24 cellular contexts compared by ENCODE assay signal in genomic region chr20:12022121-12022520, GRCh38.
DNase-seq lines count a peak whose midpoint lies in the region; FAIRE-seq and TF ChIP-seq lines count a peak whose summit lies in the region.
"Had no signal": no experiment of that assay in that cellular context is flagged by ENCODE, and none has a peak within 500 bp of the region (broad histone marks: within the 10 kb centered on the region; RNA-seq: fewer than 3 reads in every experiment).

No MANE protein-coding gene starts in this region.

- H3K9me3 ChIP-seq in BLaER1 (no peaks in the 10 kb centered on the region), esophagus muscularis mucosa (no peaks in the 10 kb centered on the region), kidney (ENCODE audit: control insufficient read depth in 1 of 2, low read length in 2 of 2) (no peaks in the 10 kb centered on the region), breast epithelium (no peaks in the 10 kb centered on the region)

- no peaks in the 10 kb centered on the region for H3K27me3 ChIP-seq in BLaER1
- H3K27me3 ChIP-seq in esophagus muscularis mucosa = no peaks in the 10 kb centered on the region
- no peaks in the 10 kb centered on the region for H3K27me3 ChIP-seq in breast epithelium

- H3K36me3 ChIP-seq in BLaER1 = no peaks in the 10 kb centered on the region
- no peaks in the 10 kb centered on the region for H3K36me3 ChIP-seq in esophagus muscularis mucosa
- H3K36me3 ChIP-seq in kidney (ENCODE audit: control insufficient read depth in 1 of 2, insufficient read depth in 2 of 2, low read length in 2 of 2) = no peaks in the 10 kb centered on the region
- no peaks in the 10 kb centered on the region for H3K36me3 ChIP-seq in breast epithelium

- no peaks in the 10 kb centered on the region for H4K20me1 ChIP-seq in BLaER1

- TF ChIP-seq EP300 in esophagus muscularis mucosa (IDR thresholded peaks at IDR 0.05) = no peak

- peak; percentile 39 for DNase-seq in esophagus muscularis mucosa (ENCODE audit: extremely low spot score)
- peak; percentile 69 for DNase-seq in left kidney (ENCODE audit: low read depth, low spot score)
- no peak for DNase-seq in NOMO-1 treated with DMSO at 0.1 percent for 48 hours (lab: John Stamatoyannopoulos, UW; ENCODE audit: unreplicated experiment)
- no peak for DNase-seq in kidney
- DNase-seq in breast epithelium (ENCODE audit: low spot score in 2 of 2) = no peak
- DNase-seq: AML-193; C1 segment of cervical spinal cord; CD4-positive, alpha-beta memory T cell; CD4-positive, CD25-positive, alpha-beta regulatory T cell; CD8-positive, alpha-beta memory T cell; COR-L47; DMS 273 treated with DMSO at 0.1 percent for 48 hours; DMS153; DMS53; DMS79; DND-41; EL; GDM1 had no signal

- H3K4me2 ChIP-seq in BLaER1 = 0 out of 2 replicates have a peak overlapping the region, but pooled peaks have one; percentile 9
- H3K4me2 ChIP-seq: A549 had no signal

- FAIRE-seq in kidney (lab: Jason Lieb, UNC) = no peak
- FAIRE-seq: A549, GM12878, GM12892, GM18507 had no signal

- intact Hi-C loops in esophagus muscularis mucosa (cut with DNase I) (no loop called here), kidney (cut with DNase I) (no loop called here), breast epithelium (cut with DNase I; ENCODE audit: low total_unique reads) (no loop called here)

- H3K9ac ChIP-seq in BLaER1 (no peak overlapping the region), kidney (ENCODE audit: low read length in 2 of 2) (no peak overlapping the region)

- TF ChIP-seq POLR2A in esophagus muscularis mucosa (IDR thresholded peaks at IDR 0.05; ENCODE audit: low read depth) (no peak), breast epithelium (IDR thresholded peaks at IDR 0.05) (no peak)

- H3K4me1 ChIP-seq in BLaER1 (peaks cover 39% of the 10 kb centered on the region), esophagus muscularis mucosa (no peaks in the 10 kb centered on the region), kidney (ENCODE audit: control insufficient read depth in 1 of 2, insufficient read depth in 1 of 2, low read depth in 1 of 2, low read length in 2 of 2) (no peaks in the 10 kb centered on the region), breast epithelium (no peaks in the 10 kb centered on the region)
- H3K4me1 ChIP-seq: A549 had no signal

- no peak overlapping the region for H3K4me3 ChIP-seq in BLaER1
- H3K4me3 ChIP-seq in esophagus muscularis mucosa = no peak overlapping the region
- no peak overlapping the region for H3K4me3 ChIP-seq in kidney (ENCODE audit: low read length in 2 of 2)
- H3K4me3 ChIP-seq in breast epithelium = no peak overlapping the region
- H3K4me3 ChIP-seq: A549, GM12878 had no signal

- TF ChIP-seq CTCF in esophagus muscularis mucosa (IDR thresholded peaks at IDR 0.05) = no peak
- no peak for TF ChIP-seq CTCF in kidney (IDR thresholded peaks at IDR 0.05; ENCODE audit: borderline replicate concordance, extremely low read depth, insufficient read depth)
- no peak for TF ChIP-seq CTCF in breast epithelium (IDR thresholded peaks at IDR 0.05)

- no peak overlapping the region for H3K27ac ChIP-seq in BLaER1
- H3K27ac ChIP-seq in esophagus muscularis mucosa (replicated peaks in 1 of 4) = no peak overlapping the region
- H3K27ac ChIP-seq in kidney (ENCODE audit: low read depth in 2 of 2, low read length in 2 of 2) = no peak overlapping the region
- no peak overlapping the region for H3K27ac ChIP-seq in breast epithelium
- H3K27ac ChIP-seq: 22Rv1, A549 had no signal

- 93% methylated on average over 3 of the region's 3 CpGs for WGBS in esophagus muscularis mucosa

Comparison
In these comparisons a context has a peak if more than half of its experiments do, and no peak if none do; other contexts are left out.
1. DNase-seq: peak in esophagus muscularis mucosa (single experiment) and left kidney (single experiment); none in NOMO-1 treated with DMSO at 0.1 percent for 48 hours (single experiment), kidney (single experiment) and breast epithelium (0 of 2).